21 cellular contexts compared by ENCODE assay signal in genomic region chr7:64300641-64301405, GRCh38. TPM values are rescaled to one million over a fixed set of nuclear protein-coding genes. Genes with fewer than 3 reads are reported as not detected.
DNase-seq lines count a peak whose midpoint lies in the region; ATAC-seq and TF ChIP-seq lines count a peak whose summit lies in the region.
"Had no signal": no experiment of that assay in that cellular context is flagged by ENCODE, and none has a peak within 500 bp of the region (broad histone marks: within the 10 kb centered on the region; RNA-seq: fewer than 3 reads in every experiment).

No MANE protein-coding gene starts in this region.

- H3K9me3 ChIP-seq in PC-9 (ENCODE audit: insufficient read depth, low read depth), result no peaks in the 10 kb centered on the region
- peaks cover 29% of the 10 kb centered on the region for H3K9me3 ChIP-seq in trophoblast cell (ENCODE audit: insufficient read depth, low read depth, low read length)
- H3K9me3 ChIP-seq: SJSA1 had no signal

- H2BK120ac ChIP-seq in trophoblast cell (ENCODE audit: insufficient read depth, low read length, poor library complexity), result no peak overlapping the region

- H3K23ac ChIP-seq in trophoblast cell (ENCODE audit: low read length), result no peak overlapping the region

- ATAC-seq in GM21717 (IDR thresholded peaks at IDR 0.05; ENCODE audit: unreplicated experiment), result no peak
- ATAC-seq: CD8-positive, alpha-beta T cell; GM12878 had no signal

- H3K4me1 ChIP-seq in PC-9 (replicated peaks; ENCODE audit: insufficient read depth) (no peaks in the 10 kb centered on the region), trophoblast cell (ENCODE audit: control insufficient read depth in 1 of 2, insufficient read depth in 2 of 2, low read length in 2 of 2) (no peaks in the 10 kb centered on the region)
- H3K4me1 ChIP-seq: SJSA1 had no signal

- H3K4me2 ChIP-seq in PC-9 (no peak overlapping the region), trophoblast cell (ENCODE audit: low read length) (no peak overlapping the region)
- H3K4me2 ChIP-seq: BLaER1 had no signal

- H3K18ac ChIP-seq in trophoblast cell (ENCODE audit: low read length), result no peak overlapping the region

- no peak overlapping the region for H2BK12ac ChIP-seq in trophoblast cell (ENCODE audit: low read length)

- no peak overlapping the region for H2AFZ ChIP-seq in PC-9
- no peak overlapping the region for H2AFZ ChIP-seq in trophoblast cell (ENCODE audit: insufficient read depth, low read length, poor library complexity)

- no peak overlapping the region for H4K8ac ChIP-seq in trophoblast cell (ENCODE audit: low read depth, low read length)

- no peak overlapping the region for H2AK5ac ChIP-seq in trophoblast cell (ENCODE audit: low read length)

- H3K79me2 ChIP-seq in PC-9 (ENCODE audit: low read depth) (no peaks in the 10 kb centered on the region), trophoblast cell (ENCODE audit: control insufficient read depth, insufficient read depth, low read length, poor library complexity) (no peaks in the 10 kb centered on the region)

- H3F3A ChIP-seq in PC-9 (ENCODE audit: insufficient read depth, low read depth), result peaks cover 11% of the 10 kb centered on the region; the same call in 1 of the 2 replicates

- H3K27ac Mint-ChIP-seq in activated CD4-positive, alpha-beta T cell treated with anti-CD3 and anti-CD28 coated beads, Interleukin-2, amount 10 ng/mL, durations not matched to agents 7 days and 5 days, result no peak overlapping the region
- H3K27ac Mint-ChIP-seq: CD8-positive, alpha-beta T cell had no signal

- no peaks in the 10 kb centered on the region for H4K20me1 ChIP-seq in PC-9 (ENCODE audit: insufficient read depth)
- H4K20me1 ChIP-seq: BLaER1 had no signal

- no peak overlapping the region for H4K91ac ChIP-seq in trophoblast cell (ENCODE audit: low read depth, low read length)

- H3K27me3 Mint-ChIP-seq in activated CD4-positive, alpha-beta T cell treated with anti-CD3 and anti-CD28 coated beads, Interleukin-2, amount 10 ng/mL, durations not matched to agents 7 days and 5 days, result no peaks in the 10 kb centered on the region

- no peaks in the 10 kb centered on the region for H3K36me3 Mint-ChIP-seq in activated CD4-positive, alpha-beta T cell treated with anti-CD3 and anti-CD28 coated beads, Interleukin-2, amount 10 ng/mL, durations not matched to agents 7 days and 5 days (ENCODE audit: low read depth)
- H3K36me3 Mint-ChIP-seq: CD8-positive, alpha-beta T cell had no signal

- no peak for TF ChIP-seq CTCF in PC-9 (conservative IDR thresholded peaks at IDR 0.05)
- TF ChIP-seq CTCF in epithelial cell of esophagus (IDR thresholded peaks at IDR 0.05; ENCODE audit: insufficient read depth, low read depth, low read length, missing control alignments), result no peak

- intact Hi-C loops in PC-9 (cut with micrococcal nuclease; ENCODE audit: unreplicated experiment), result no loop called here

- H3K79me1 ChIP-seq in trophoblast cell (ENCODE audit: low read length), result no peaks in the 10 kb centered on the region

- no peak overlapping the region for H3K9ac ChIP-seq in trophoblast cell (ENCODE audit: low read length)
- H3K9ac ChIP-seq: BLaER1 had no signal

- H3K36me3 ChIP-seq in PC-9 (ENCODE audit: low read depth), result no peaks in the 10 kb centered on the region
- no peaks in the 10 kb centered on the region for H3K36me3 ChIP-seq in trophoblast cell (ENCODE audit: control insufficient read depth in 1 of 2, insufficient read depth in 2 of 2, low read length in 2 of 2)
- H3K36me3 ChIP-seq: BLaER1, SJSA1 had no signal

- H3K9me3 Mint-ChIP-seq in activated CD4-positive, alpha-beta T cell treated with anti-CD3 and anti-CD28 coated beads, Interleukin-2, amount 10 ng/mL, durations not matched to agents 7 days and 5 days, result peaks cover 32% of the 10 kb centered on the region
- H3K9me3 Mint-ChIP-seq: CD8-positive, alpha-beta T cell had no signal

- peaks cover 5% of the 10 kb centered on the region for H3K4me1 Mint-ChIP-seq in activated CD4-positive, alpha-beta T cell treated with anti-CD3 and anti-CD28 coated beads, Interleukin-2, amount 10 ng/mL, durations not matched to agents 7 days and 5 days

- H3K27ac ChIP-seq in PC-9 (peak overlapping the region; percentile 43; the same call in 1 of the 2 replicates), trophoblast cell (ENCODE audit: low read depth, low read length) (no peak overlapping the region)
- H3K27ac ChIP-seq: BLaER1, HL-60, SJSA1 had no signal

- no peak overlapping the region for H3K4ac ChIP-seq in trophoblast cell (ENCODE audit: low read depth, low read length)

- POLR2A ChIA-PET in activated CD4-positive, alpha-beta T cell treated with anti-CD3 and anti-CD28 coated beads, Interleukin-2, amount 10 ng/mL, durations not matched to agents 7 days and 5 days (lab: Charles Lee), result no interaction called here
- POLR2A ChIA-PET in PC-9 (lab: Charles Lee; ENCODE audit: unreplicated experiment), result no interaction called here

- no peak overlapping the region for H3K4me3 ChIP-seq in PC-9
- no peak overlapping the region for H3K4me3 ChIP-seq in epithelial cell of esophagus (ENCODE audit: low read length)
- H3K4me3 ChIP-seq in trophoblast cell (ENCODE audit: low read depth, low read length), result no peak overlapping the region
- H3K4me3 ChIP-seq: BLaER1, GM12878, SJSA1 had no signal

- peak; percentile 18 for DNase-seq in activated CD4-positive, alpha-beta T cell treated with anti-CD3 and anti-CD28 coated beads for 48 hours
- no peak for DNase-seq in activated CD4-positive, alpha-beta T cell treated with anti-CD3 and anti-CD28 coated beads, Interleukin-2, amount 10 ng/mL, durations not matched to agents 7 days and 5 days
- DNase-seq in PC-9 (peak; percentile 62 to 77), epithelial cell of esophagus (ENCODE audit: low read depth) (peak; percentile 91), trophoblast cell (peak; percentile 79 to 85), NAMALWA (ENCODE audit: low spot score) (no peak), NCI-H69 (lab: John Stamatoyannopoulos, UW) (no peak)
- DNase-seq: CD8-positive, alpha-beta T cell; GDM1; KG1; NCI-H1105; NCI-H1694; NCI-H2227 treated with DMSO at 0.1 percent for 48 hours; NCI-H526; RPMI8226 had no signal

- no peak overlapping the region for H4K12ac ChIP-seq in trophoblast cell (ENCODE audit: low read depth, low read length)

- no peaks in the 10 kb centered on the region for H3K27me3 ChIP-seq in PC-9 (ENCODE audit: insufficient read depth, low read depth)
- H3K27me3 ChIP-seq in trophoblast cell (ENCODE audit: insufficient read depth, low read length), result no peaks in the 10 kb centered on the region
- H3K27me3 ChIP-seq: BLaER1, SJSA1 had no signal

- H3K14ac ChIP-seq in trophoblast cell (ENCODE audit: low read length), result no peak overlapping the region

- CTCF ChIA-PET in activated CD4-positive, alpha-beta T cell treated with anti-CD3 and anti-CD28 coated beads, Interleukin-2, amount 10 ng/mL, durations not matched to agents 7 days and 5 days (lab: Charles Lee), result no interaction called here
- CTCF ChIA-PET in PC-9 (lab: Charles Lee), result no interaction called here

- WGBS in trophoblast cell (ENCODE audit: extremely low coverage, insufficient coverage, insufficient read length), result no CpG with 5 or more reads among the region's 9 CpGs

- no peaks in the 10 kb centered on the region for H3K9me2 ChIP-seq in PC-9 (ENCODE audit: insufficient read depth)

- no peak overlapping the region for H2BK5ac ChIP-seq in trophoblast cell (ENCODE audit: low read depth, low read length, poor library complexity)

- H3K4me3 Mint-ChIP-seq in activated CD4-positive, alpha-beta T cell treated with anti-CD3 and anti-CD28 coated beads, Interleukin-2, amount 10 ng/mL, durations not matched to agents 7 days and 5 days, result no peak overlapping the region
- H3K4me3 Mint-ChIP-seq: CD8-positive, alpha-beta T cell had no signal

- BruUV-seq in PC-9 (replicated peaks; lab: Mats Ljungman, UMichigan), result no TSS peak

RNA-seq across cellular contexts. Expression of gene ZNF736, which starts 12.9 kb away (rescaled TPM):
- total RNA-seq in activated CD4-positive, alpha-beta T cell treated with anti-CD3 and anti-CD28 coated beads, Interleukin-2, amount 10 ng/mL, durations not matched to agents 7 days and 5 days, result 10 to 100 TPM; 26.6 to 27.8 TPM
- total RNA-seq in PC-9 (2021), result 20.1 and 20.8 TPM in 2 replicates
- polyA plus RNA-seq in trophoblast cell (2013), result 0.14 and 0.17 TPM in 2 replicates
- total RNA-seq: H1 had no signal
- polyA plus RNA-seq: H1 had no signal

Comparison
In these comparisons a context has a peak if more than half of its experiments do, and no peak if none do; other contexts are left out.
1. DNase-seq: peak in activated CD4-positive, alpha-beta T cell treated with anti-CD3 and anti-CD28 coated beads for 48 hours (single experiment), PC-9 (2 of 2), epithelial cell of esophagus (single experiment) and trophoblast cell (2 of 2); none in activated CD4-positive, alpha-beta T cell treated with anti-CD3 and anti-CD28 coated beads, Interleukin-2, amount 10 ng/mL, durations not matched to agents 7 days and 5 days (single experiment), NAMALWA (single experiment) and NCI-H69 (single experiment).